ENCODE assay signal across 8 cellular contexts in the genomic region with DNA sequence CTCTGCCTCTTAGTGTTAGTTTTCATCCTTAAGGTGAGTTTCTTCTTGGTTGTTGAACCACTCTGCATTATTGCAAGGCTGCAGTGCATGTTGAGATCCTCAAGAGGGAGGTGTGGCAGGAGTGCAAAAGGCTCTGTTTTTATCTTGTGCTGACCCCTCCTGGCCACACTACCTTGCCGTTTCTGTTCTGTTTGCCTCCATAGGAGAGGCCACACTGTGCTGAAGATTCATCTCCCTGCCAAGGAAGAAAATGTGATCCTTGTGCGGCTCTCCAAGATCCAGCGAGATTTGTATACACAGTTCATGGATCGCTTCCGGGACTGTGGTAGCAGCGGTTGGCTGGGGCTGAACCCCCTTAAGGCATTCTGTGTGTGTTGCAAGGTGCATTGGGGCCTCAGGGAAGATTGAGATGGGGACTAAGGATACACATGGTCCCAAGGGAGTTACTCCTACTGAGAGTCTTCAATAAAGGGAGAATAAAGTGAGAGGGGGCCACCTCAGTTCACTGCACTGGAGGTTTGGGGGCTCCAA. TPM values are rescaled to one million over a fixed set of nuclear protein-coding genes. Genes with fewer than 3 reads are reported as not detected.
DNase-seq lines count a peak whose midpoint lies in the region; ATAC-seq and TF ChIP-seq lines count a peak whose summit lies in the region.

No MANE protein-coding gene starts in this region.

- peaks cover 70% of the 10 kb centered on the region for H3K36me3 ChIP-seq in cardiac muscle cell
- peaks cover 90% of the 10 kb centered on the region for H3K36me3 ChIP-seq in right atrium auricular region
- H3K36me3 ChIP-seq in adrenal gland (replicated peaks in 1 of 2): peaks cover 0 to 71% of the 10 kb centered on the region in 2 donors

- TF ChIP-seq CTCF in cardiac muscle cell (IDR thresholded peaks at IDR 0.05; ENCODE audit: low read depth, low read length) (peak; percentile 83), right atrium auricular region (IDR thresholded peaks at IDR 0.05) (peak in 1 of 2 donors; percentile 68), adrenal gland (IDR thresholded peaks at IDR 0.05) (peak; percentile 56 to 94 (median 74))

- H3K27me3 ChIP-seq in cardiac muscle cell (no peaks in the 10 kb centered on the region), right atrium auricular region (no peaks in the 10 kb centered on the region), adrenal gland (no peaks in the 10 kb centered on the region)

- ATAC-seq in HG03064 (IDR thresholded peaks at IDR 0.05; ENCODE audit: low read depth, unreplicated experiment): peak; percentile 63
- ATAC-seq in stimulated activated naive CD8-positive, alpha-beta T cell treated with anti-CD3 and anti-CD28 coated beads, Interleukin-15, Interleukin-2, amounts not matched to agents 100 U/mL and 50 U/mL, for 24 hours: peak; percentile 77

- intact Hi-C loops in adrenal gland (cut with DNase I): loop anchor here in 1 of 2 donors (2.0 kb wide), 1 partner anchor 133 kb away; no protein-coding TSS in a partner anchor

- no peak for TF ChIP-seq POLR2A in adrenal gland (IDR thresholded peaks at IDR 0.05)

- peak; percentile 56 to 71 for DNase-seq in cardiac muscle cell (ENCODE audit: low read depth in 1 of 2, low spot score in 1 of 2)
- DNase-seq in right atrium auricular region (ENCODE audit: low spot score): no peak
- peak; percentile 70 for DNase-seq in NCI-H82 (lab: John Stamatoyannopoulos, UW)
- peak in 6 of 7 donors; percentile 40 to 81 (median 58) for DNase-seq in adrenal gland
- DNase-seq in islet precursor cell: peak; percentile 84
- DNase-seq in stimulated activated naive CD8-positive, alpha-beta T cell treated with anti-CD3 and anti-CD28 coated beads, Interleukin-15, Interleukin-2, amounts not matched to agents 100 U/mL and 50 U/mL, for 24 hours: peak; percentile 13
- DNase-seq in OCI-M2 (lab: John Stamatoyannopoulos, UW; ENCODE audit: unreplicated experiment): no peak

- WGBS in adrenal gland, 4 donors: 69 to 79% (median 72%) methylated on average over 6 of the region's 6 CpGs

- H3K4me3 ChIP-seq in cardiac muscle cell: no peak overlapping the region
- H3K4me3 ChIP-seq in right atrium auricular region: no peak overlapping the region
- H3K4me3 ChIP-seq in adrenal gland: no peak overlapping the region

- H3K9me3 ChIP-seq in cardiac muscle cell (ENCODE audit: low read depth) (no peaks in the 10 kb centered on the region), right atrium auricular region (no peaks in the 10 kb centered on the region), adrenal gland (replicated peaks in 1 of 3) (no peaks in the 10 kb centered on the region)

- H3K27ac ChIP-seq in cardiac muscle cell (no peak overlapping the region), right atrium auricular region (no peak overlapping the region), adrenal gland (no peak overlapping the region)

- no peaks in the 10 kb centered on the region for H3K4me1 ChIP-seq in cardiac muscle cell (ENCODE audit: low read depth)
- H3K4me1 ChIP-seq in right atrium auricular region: no peaks in the 10 kb centered on the region
- H3K4me1 ChIP-seq in adrenal gland (replicated peaks in 1 of 2): no peaks in the 10 kb centered on the region

RNA-seq across cellular contexts. Expression of a gene that starts 33.0 kb away (rescaled TPM):
- total RNA-seq in cardiac muscle cell (74.1 and 95.1 TPM in 2 replicates), right atrium auricular region (10 to 100 TPM; 55.9 to 62.3 TPM), adrenal gland (100 to 1,000 TPM in 6 of 8 donors, 10 to 100 TPM in 2; 64.7 to 207 (median 138) TPM)
- polyA plus RNA-seq in cardiac muscle cell (71.9 and 83.9 TPM in 2 replicates), adrenal gland (100 to 1,000 TPM; 121 to 174 (median 126) TPM)

Comparison
In these comparisons a context has a peak if more than half of its experiments do, and no peak if none do; other contexts are left out.
1. DNase-seq: peak in cardiac muscle cell (2 of 2), NCI-H82 (single experiment), adrenal gland (6 of 7), islet precursor cell (single experiment) and stimulated activated naive CD8-positive, alpha-beta T cell treated with anti-CD3 and anti-CD28 coated beads, Interleukin-15, Interleukin-2, amounts not matched to agents 100 U/mL and 50 U/mL, for 24 hours (single experiment); none in right atrium auricular region (single experiment) and OCI-M2 (single experiment).